Comparison of ENCODE assay signal across 8 cellular contexts in genomic region chr3:177679568-177680441, GRCh38.
DNase-seq lines count a peak whose midpoint lies in the region; ATAC-seq lines count a peak whose summit lies in the region.

No MANE protein-coding gene starts in this region.

- H3K27me3 ChIP-seq in SJCRH30: no peaks in the 10 kb centered on the region

- peak; percentile 85 for ATAC-seq in HG02610 (IDR thresholded peaks at IDR 0.05; ENCODE audit: unreplicated experiment)

- no peaks in the 10 kb centered on the region for H3K9me3 ChIP-seq in SJCRH30 (replicated peaks)

- H3K4me1 ChIP-seq in SJCRH30: no peaks in the 10 kb centered on the region

- no peak overlapping the region for H3K27ac ChIP-seq in SJCRH30

- H3K36me3 ChIP-seq in SJCRH30: no peaks in the 10 kb centered on the region

- peak; percentile 18 for DNase-seq in GM03348 (ENCODE audit: low spot score)
- peak; percentile 59 for DNase-seq in UCSD-AML1 (lab: John Stamatoyannopoulos, UW; ENCODE audit: unreplicated experiment)
- DNase-seq in iris pigment epithelial cell (ENCODE audit: low read depth): peak; percentile 83
- DNase-seq in NCI-H2081 (lab: John Stamatoyannopoulos, UW): no peak
- DNase-seq in RPMI8226: no peak
- no peak for DNase-seq in GM19238 (ENCODE audit: insufficient read length, low spot score)
- DNase-seq in SJCRH30: no peak

- no peak overlapping the region for H3K4me3 ChIP-seq in SJCRH30

Comparison
In these comparisons a context has a peak if more than half of its experiments do, and no peak if none do; other contexts are left out.
1. DNase-seq: peak in GM03348 (single experiment), UCSD-AML1 (single experiment) and iris pigment epithelial cell (single experiment); none in NCI-H2081 (0 of 2), RPMI8226 (single experiment), GM19238 (single experiment) and SJCRH30 (0 of 2).